In genomic region chr19:12997967-12998940, GRCh38 we compare ENCODE assay signal across 13 cellular contexts. TPM values are rescaled to one million over a fixed set of nuclear protein-coding genes. Genes with fewer than 3 reads are reported as not detected.
DNase-seq lines count a peak whose midpoint lies in the region; ATAC-seq and TF ChIP-seq lines count a peak whose summit lies in the region.
"Had no signal": no experiment of that assay in that cellular context is flagged by ENCODE, and none has a peak within 500 bp of the region (broad histone marks: within the 10 kb centered on the region; RNA-seq: fewer than 3 reads in every experiment).

No MANE protein-coding gene starts in this region.

- H3K9me3 ChIP-seq in left ventricle myocardium inferior (replicated peaks) (no peaks in the 10 kb centered on the region), uterus (no peaks in the 10 kb centered on the region)
- H3K9me3 ChIP-seq: mucosa of descending colon had no signal

- no peak for DNase-seq in left ventricle myocardium inferior
- DNase-seq in Right ventricle myocardium inferior (ENCODE audit: missing footprints): no peak
- DNase-seq in dorsolateral prefrontal cortex: no peak
- DNase-seq in natural killer cell treated with Interleukin-12 subunit alpha and Interleukin-12 subunit beta and Interleukin-15 and Interleukin-18, amount 100 ng/mL, for 72 hours (ENCODE audit: low spot score): no peak
- no peak for DNase-seq in uterus
- DNase-seq in GOT3 (lab: John Stamatoyannopoulos, UW): no peak
- no peak for DNase-seq in NCI-H1417 treated with DMSO at 0.1 percent for 48 hours (lab: John Stamatoyannopoulos, UW)
- no peak for DNase-seq in NCI-H774 (lab: John Stamatoyannopoulos, UW)
- DNase-seq: activated CD8-positive, alpha-beta memory T cell treated with anti-CD3 and anti-CD28 coated beads for 24 hours; C1 segment of cervical spinal cord had no signal

- no peak for TF ChIP-seq POLR2A in uterus (IDR thresholded peaks at IDR 0.05)

- peaks cover 70% of the 10 kb centered on the region for H3K4me1 ChIP-seq in left ventricle myocardium inferior
- H3K4me1 ChIP-seq in uterus: peaks cover 0 to 13% of the 10 kb centered on the region in 2 donors

- peak overlapping the region; percentile 85 for H3K4me3 ChIP-seq in left ventricle myocardium inferior
- peak overlapping the region in 27 of 59 donors; percentile 3 to 84 (median 75) for H3K4me3 ChIP-seq in dorsolateral prefrontal cortex
- H3K4me3 ChIP-seq in uterus: peak overlapping the region; percentile 63 to 68
- H3K4me3 ChIP-seq: cardiac muscle cell, mucosa of descending colon had no signal

- TF ChIP-seq CTCF in left ventricle myocardium inferior (IDR thresholded peaks at IDR 0.05; ENCODE audit: borderline replicate concordance) (no peak), dorsolateral prefrontal cortex (IDR thresholded peaks at IDR 0.05 in 54 of 56, conservative IDR thresholded peaks at IDR 0.05 in 2 of 56; ENCODE audit: low read depth in 1 of 56, partially characterized antibody in 56 of 56) (no peak), uterus (IDR thresholded peaks at IDR 0.05) (no peak)

- peaks cover 7 to 8% of the 10 kb centered on the region in 2 donors for H3K4me1 Mint-ChIP-seq in natural killer cell treated with Interleukin-12 subunit alpha and Interleukin-12 subunit beta and Interleukin-15 and Interleukin-18, amount 100 ng/mL, for 72 hours (ENCODE audit: low read depth in 2 of 2)

- H3K27me3 ChIP-seq in left ventricle myocardium inferior (ENCODE audit: low read depth) (no peaks in the 10 kb centered on the region), dorsolateral prefrontal cortex (no peaks in the 10 kb centered on the region), uterus (no peaks in the 10 kb centered on the region)

- H3K27ac Mint-ChIP-seq in natural killer cell treated with Interleukin-12 subunit alpha and Interleukin-12 subunit beta and Interleukin-15 and Interleukin-18, amount 100 ng/mL, for 72 hours: no peak overlapping the region

- H3K27ac ChIP-seq in left ventricle myocardium inferior (replicated peaks) (peak overlapping the region; percentile 89), dorsolateral prefrontal cortex (peak overlapping the region; percentile 20 to 100 (median 93)), uterus (peak overlapping the region; percentile 95 to 99)
- H3K27ac ChIP-seq: cardiac muscle cell had no signal

- intact Hi-C loops in left ventricle myocardium inferior (cut with micrococcal nuclease) (loop anchor here (10.0 kb wide), 1 partner anchor 67 kb away; no protein-coding TSS in a partner anchor), Right ventricle myocardium inferior (cut with DNase I) (loop anchor here (5.0 kb wide), 1 partner anchor 34 kb away; no protein-coding TSS in a partner anchor), dorsolateral prefrontal cortex (cut with DNase I) (loop anchor here in 1 of 2 donors (5.0 kb wide), 1 partner anchor 34 kb away; no protein-coding TSS in a partner anchor), uterus (cut with DNase I; ENCODE audit: low total_unique reads) (no loop called here)

- peaks cover 32% of the 10 kb centered on the region in 2 donors for H3K27me3 Mint-ChIP-seq in natural killer cell treated with Interleukin-12 subunit alpha and Interleukin-12 subunit beta and Interleukin-15 and Interleukin-18, amount 100 ng/mL, for 72 hours

- H3K36me3 Mint-ChIP-seq in natural killer cell treated with Interleukin-12 subunit alpha and Interleukin-12 subunit beta and Interleukin-15 and Interleukin-18, amount 100 ng/mL, for 72 hours: peaks cover 5% of the 10 kb centered on the region

- H3K36me3 ChIP-seq in left ventricle myocardium inferior: peaks cover 14% of the 10 kb centered on the region
- H3K36me3 ChIP-seq in uterus: no peaks in the 10 kb centered on the region
- H3K36me3 ChIP-seq: cardiac muscle cell had no signal

- ATAC-seq in Right ventricle myocardium inferior: no peak
- no peak for ATAC-seq in natural killer cell treated with Interleukin-12 subunit alpha and Interleukin-12 subunit beta and Interleukin-15 and Interleukin-18, amount 100 ng/mL, for 72 hours
- ATAC-seq: mucosa of descending colon, SK-N-SH treated with all-trans-retinoic acid at 6 μM for 48 hours had no signal

- no peaks in the 10 kb centered on the region for H3K9me3 Mint-ChIP-seq in natural killer cell treated with Interleukin-12 subunit alpha and Interleukin-12 subunit beta and Interleukin-15 and Interleukin-18, amount 100 ng/mL, for 72 hours

- peak overlapping the region; percentile 17 for H3K4me3 Mint-ChIP-seq in natural killer cell treated with Interleukin-12 subunit alpha and Interleukin-12 subunit beta and Interleukin-15 and Interleukin-18, amount 100 ng/mL, for 72 hours

RNA-seq across cellular contexts. Expression of gene NFIX, which starts 3.0 kb away (rescaled TPM):
- total RNA-seq in left ventricle myocardium inferior: 118 TPM
- 159 TPM for total RNA-seq in Right ventricle myocardium inferior
- 100 to 1,000 TPM; 219 to 402 (median 309) TPM for total RNA-seq in dorsolateral prefrontal cortex
- under 1 TPM; 0.31 to 0.89 TPM for total RNA-seq in natural killer cell treated with Interleukin-12 subunit alpha and Interleukin-12 subunit beta and Interleukin-15 and Interleukin-18, amount 100 ng/mL, for 72 hours
- 100 to 1,000 TPM in 2 of 4 donors, 10 to 100 TPM in 2; 27.4 to 381 (median 78.4) TPM for total RNA-seq in uterus
- total RNA-seq: cardiac muscle cell had no signal

RNA-seq across cellular contexts. Expression of gene DAND5, which starts 28.9 kb away (rescaled TPM):
- total RNA-seq in left ventricle myocardium inferior (12.7 TPM), Right ventricle myocardium inferior (9.9 TPM), dorsolateral prefrontal cortex (1 to 10 TPM in 1 of 120 experiments, under 1 TPM in 49, not detected in 70; 0.14 to 1.1 (median 0.35) TPM), uterus (under 1 TPM in 1 of 4 donors, not detected in 3; 0.14 TPM)
- total RNA-seq in natural killer cell treated with Interleukin-12 subunit alpha and Interleukin-12 subunit beta and Interleukin-15 and Interleukin-18, amount 100 ng/mL, for 72 hours: not detected
- total RNA-seq: cardiac muscle cell had no signal

RNA-seq across cellular contexts. Expression of gene GADD45GIP1, which starts 41.2 kb away (rescaled TPM):
- 31.4 TPM for total RNA-seq in left ventricle myocardium inferior
- total RNA-seq in Right ventricle myocardium inferior: 33.7 TPM
- total RNA-seq in dorsolateral prefrontal cortex: 10 to 100 TPM; 11.9 to 33.8 (median 19.3) TPM
- total RNA-seq in natural killer cell treated with Interleukin-12 subunit alpha and Interleukin-12 subunit beta and Interleukin-15 and Interleukin-18, amount 100 ng/mL, for 72 hours: 10 to 100 TPM; 15.9 to 32.3 TPM
- 10 to 100 TPM in 2 of 4 donors, 1 to 10 TPM in 2; 3.3 to 76.8 (median 12.8) TPM for total RNA-seq in uterus

RNA-seq across cellular contexts. Expression of gene RAD23A, which starts 52.6 kb away (rescaled TPM):
- total RNA-seq in left ventricle myocardium inferior: 150 TPM
- 171 TPM for total RNA-seq in Right ventricle myocardium inferior
- 100 to 1,000 TPM in 46 of 120 experiments, 10 to 100 TPM in 74; 61.4 to 130 (median 95.7) TPM for total RNA-seq in dorsolateral prefrontal cortex
- 100 to 1,000 TPM; 112 to 148 TPM for total RNA-seq in natural killer cell treated with Interleukin-12 subunit alpha and Interleukin-12 subunit beta and Interleukin-15 and Interleukin-18, amount 100 ng/mL, for 72 hours
- 100 to 1,000 TPM in 1 of 4 donors, 10 to 100 TPM in 3; 13.3 to 105 (median 64.4) TPM for total RNA-seq in uterus

RNA-seq across cellular contexts. Expression of gene CALR, which starts 59.8 kb away (rescaled TPM):
- total RNA-seq in left ventricle myocardium inferior: 365 TPM
- total RNA-seq in Right ventricle myocardium inferior: 496 TPM
- total RNA-seq in dorsolateral prefrontal cortex: 100 to 1,000 TPM; 148 to 544 (median 264) TPM
- 1,000 to 10,000 TPM; 1,328 to 1,513 TPM for total RNA-seq in natural killer cell treated with Interleukin-12 subunit alpha and Interleukin-12 subunit beta and Interleukin-15 and Interleukin-18, amount 100 ng/mL, for 72 hours
- 100 to 1,000 TPM; 166 to 616 (median 392) TPM for total RNA-seq in uterus

Comparison
In these comparisons a context has a peak if more than half of its experiments do, and no peak if none do; other contexts are left out.
1. RNA of gene NFIX, which starts 3.0 kb away (total RNA-seq): 219 to 402 TPM in dorsolateral prefrontal cortex, 159 TPM in Right ventricle myocardium inferior (single experiment), 27.4 to 381 TPM in uterus and 118 TPM in left ventricle myocardium inferior (single experiment); 0.31 to 0.89 TPM in natural killer cell treated with Interleukin-12 subunit alpha and Interleukin-12 subunit beta and Interleukin-15 and Interleukin-18, amount 100 ng/mL, for 72 hours; every median in the first group is over 10 times any median in the second.
2. Peak in every context shown above with its lines, with median percentiles within 50 percentile points of each other: H3K27ac ChIP-seq.